In genomic region chr11:113329725-113330124, GRCh38 we compare ENCODE assay signal across 27 cellular contexts. TPM values are rescaled to one million over a fixed set of nuclear protein-coding genes. Genes with fewer than 3 reads are reported as not detected.
DNase-seq lines count a peak whose midpoint lies in the region; ATAC-seq, FAIRE-seq and TF ChIP-seq lines count a peak whose summit lies in the region.
"Had no signal": no experiment of that assay in that cellular context is flagged by ENCODE, and none has a peak within 500 bp of the region (broad histone marks: within the 10 kb centered on the region; RNA-seq: fewer than 3 reads in every experiment).

No MANE protein-coding gene starts in this region.

- peaks cover 5 to 75% (median 38%) of the 10 kb centered on the region in 5 donors for H3K36me3 Mint-ChIP-seq in naive thymus-derived CD4-positive, alpha-beta T cell

- ATAC-seq in GM19395 (IDR thresholded peaks at IDR 0.05; ENCODE audit: unreplicated experiment) (peak; percentile 48), HG03159 (IDR thresholded peaks at IDR 0.05; ENCODE audit: unreplicated experiment) (peak; percentile 41), GM18511 (IDR thresholded peaks at IDR 0.05; ENCODE audit: unreplicated experiment) (no peak), GM18867 (IDR thresholded peaks at IDR 0.05; ENCODE audit: unreplicated experiment) (no peak)
- no peak for ATAC-seq in naive thymus-derived CD4-positive, alpha-beta T cell
- ATAC-seq: HCT116, Panc1 had no signal

- intact Hi-C loops in naive thymus-derived CD4-positive, alpha-beta T cell (cut with micrococcal nuclease), result no loop called here

- H3K36me3 ChIP-seq in GM06990 (ENCODE audit: control insufficient read depth, insufficient read depth, low read length), result peaks cover 3% of the 10 kb centered on the region
- H3K36me3 ChIP-seq in bronchial epithelial cell (ENCODE audit: control insufficient read depth, insufficient read depth, low read length), result peaks cover 5% of the 10 kb centered on the region
- peaks cover 5 to 88% (median 5%) of the 10 kb centered on the region in 3 experiments for H3K36me3 ChIP-seq in naive thymus-derived CD4-positive, alpha-beta T cell (ENCODE audit: control insufficient read depth in 2 of 3, insufficient read depth in 3 of 3, low read length in 3 of 3)

- peak overlapping the region in 1 of 9 donors; percentile 28 for H3K27ac Mint-ChIP-seq in naive thymus-derived CD4-positive, alpha-beta T cell

- no peaks in the 10 kb centered on the region for H3K27me3 Mint-ChIP-seq in naive thymus-derived CD4-positive, alpha-beta T cell

- H3K27me3 ChIP-seq in GM06990 (replicated peaks; ENCODE audit: control insufficient read depth, insufficient read depth, low read length) (no peaks in the 10 kb centered on the region), bronchial epithelial cell (ENCODE audit: control insufficient read depth, insufficient read depth, low read length) (no peaks in the 10 kb centered on the region)
- H3K27me3 ChIP-seq in naive thymus-derived CD4-positive, alpha-beta T cell (ENCODE audit: control insufficient read depth in 2 of 2, insufficient read depth in 2 of 2, low read length in 2 of 2), result no peaks in the 10 kb centered on the region

- H3K4me1 ChIP-seq in naive thymus-derived CD4-positive, alpha-beta T cell (ENCODE audit: control insufficient read depth in 2 of 2, insufficient read depth in 2 of 2, low read length in 2 of 2), result no peaks in the 10 kb centered on the region

- DNase-seq in GM06990 (ENCODE audit: extremely low read depth, insufficient read length) (peak; percentile 19), bronchial epithelial cell (ENCODE audit: low read depth) (no peak), NCI-H2227 treated with DMSO at 0.1 percent for 48 hours (lab: John Stamatoyannopoulos, UW) (no peak)
- DNase-seq in naive thymus-derived CD4-positive, alpha-beta T cell, result no peak
- DNase-seq: 8988T, DMS53, GF-D8, KG1, NCI-H1105, NCI-H2029 treated with DMSO at 0.1 percent for 48 hours, NCI-H345, NCI-H774, SIG-M5, SK-N-SH had no signal

- FAIRE-seq in bronchial epithelial cell (lab: Jason Lieb, UNC), result peak; percentile 28
- FAIRE-seq: GM12891, GM18507, H1, HTR-8/SVneo had no signal

- no peak for TF ChIP-seq CTCF in GM06990 (IDR thresholded peaks at IDR 0.05; ENCODE audit: insufficient read depth, low read length, poor library complexity, severe bottlenecking)
- no peak for TF ChIP-seq CTCF in bronchial epithelial cell (IDR thresholded peaks at IDR 0.05; ENCODE audit: insufficient read depth, low read length, severe bottlenecking)

- no peak overlapping the region for H3K27ac ChIP-seq in naive thymus-derived CD4-positive, alpha-beta T cell (ENCODE audit: low read depth, low read length)
- H3K27ac ChIP-seq: C4-2B had no signal

- no peak overlapping the region for H3K4me3 ChIP-seq in GM06990 (replicated peaks; ENCODE audit: low read depth, low read length)
- no peak overlapping the region for H3K4me3 ChIP-seq in bronchial epithelial cell (ENCODE audit: low read depth, low read length)
- H3K4me3 ChIP-seq in naive thymus-derived CD4-positive, alpha-beta T cell (ENCODE audit: low read length), result no peak overlapping the region

- CTCF ChIA-PET in naive thymus-derived CD4-positive, alpha-beta T cell (lab: Charles Lee), result no interaction called here

- H3K9me3 ChIP-seq in naive thymus-derived CD4-positive, alpha-beta T cell (ENCODE audit: control insufficient read depth in 2 of 3, low read length in 3 of 3), result no peaks in the 10 kb centered on the region
- H3K9me3 ChIP-seq: SK-N-SH had no signal

- no peaks in the 10 kb centered on the region for H3K9me3 Mint-ChIP-seq in naive thymus-derived CD4-positive, alpha-beta T cell

- peaks cover 0 to 6% (median 0%) of the 10 kb centered on the region in 7 donors for H3K4me1 Mint-ChIP-seq in naive thymus-derived CD4-positive, alpha-beta T cell

- POLR2A ChIA-PET in naive thymus-derived CD4-positive, alpha-beta T cell (lab: Charles Lee), result no interaction called here

- no peak overlapping the region for H3K4me3 Mint-ChIP-seq in naive thymus-derived CD4-positive, alpha-beta T cell

RNA-seq across cellular contexts. Expression of gene TTC12, which starts 15.3 kb away (rescaled TPM):
- 12.9 and 32.1 TPM in 2 replicates for total RNA-seq in bronchial epithelial cell
- total RNA-seq in naive thymus-derived CD4-positive, alpha-beta T cell, result 10 to 100 TPM; 14.1 to 84.5 (median 58.2) TPM
- polyA plus RNA-seq in naive thymus-derived CD4-positive, alpha-beta T cell, result 10 to 100 TPM in 1 of 2 donors, 1 to 10 TPM in 1; 8.2 to 13.2 TPM

RNA-seq across cellular contexts. Expression of gene ANKK1, which starts 57.9 kb away (rescaled TPM):
- total RNA-seq in bronchial epithelial cell, result 0.26 and 1.8 TPM in 2 replicates
- 1 to 10 TPM in 4 of 5 experiments, under 1 TPM in 1; 0.24 to 4.2 (median 3.2) TPM for total RNA-seq in naive thymus-derived CD4-positive, alpha-beta T cell
- under 1 TPM in 1 of 2 donors, not detected in 1; 0.61 TPM for polyA plus RNA-seq in naive thymus-derived CD4-positive, alpha-beta T cell
- total RNA-seq: H1; T-helper 2 cell treated with Interferon-gamma antibody and Interleukin-4, amounts not matched to agents 100 ng/mL and 5 ng/mL, for 36 hours had no signal
- polyA plus RNA-seq: AG04450 had no signal

Comparison
In these comparisons a context has a peak if more than half of its experiments do, and no peak if none do; other contexts are left out.
1. ATAC-seq: peak in GM19395 (single experiment) and HG03159 (single experiment); none in GM18511 (single experiment), GM18867 (single experiment) and naive thymus-derived CD4-positive, alpha-beta T cell (single experiment).